In the genomic region with DNA sequence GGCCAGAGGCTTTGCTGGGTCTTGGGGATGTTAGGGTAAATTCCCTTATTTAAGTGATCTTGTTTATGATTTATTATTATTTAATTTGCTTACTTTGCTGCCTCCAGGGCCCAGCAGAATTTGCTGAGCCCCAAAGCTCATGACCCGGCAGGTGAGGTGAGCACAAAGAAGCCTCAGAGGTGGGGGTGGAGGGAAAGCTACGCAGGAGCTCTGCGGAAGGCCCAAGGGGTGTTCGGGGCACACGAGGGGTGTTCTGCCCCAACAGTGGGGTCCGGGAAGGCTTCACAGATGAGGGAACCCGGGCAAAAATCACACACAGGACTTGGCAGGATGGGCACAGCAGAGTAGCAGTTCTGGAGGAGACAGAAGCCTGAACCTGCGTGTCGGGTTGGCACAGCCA, we compare ENCODE assay signal across 31 cellular contexts. TPM values are rescaled to one million over a fixed set of nuclear protein-coding genes. Genes with fewer than 3 reads are reported as not detected.
"Had no signal": no experiment of that assay in that cellular context is flagged by ENCODE, and none has a peak within 500 bp of the region (broad histone marks: within the 10 kb centered on the region; RNA-seq: fewer than 3 reads in every experiment).

No MANE protein-coding gene starts in this region.

- H3K4me1 Mint-ChIP-seq: stimulated activated memory B cell treated with anti-CD40 and anti-IgM and Interleukin-4, amounts not matched to agents 10 μg/mL and 1 μg/mL and 100 μg/mL, for 72 hours had no signal

- H3K9me3 ChIP-seq: gastrocnemius medialis, mucosa of descending colon, pancreas, sigmoid colon had no signal

- DNase-seq: cerebellar nuclear complex; dorsolateral prefrontal cortex; effector CD4-positive, alpha-beta T cell; endodermal cell; foreskin fibroblast; gastrocnemius medialis; head of caudate nucleus; left colon; mesenchymal stem cell; naive B cell; nucleus accumbens; sigmoid colon; stimulated activated CD4-positive, alpha-beta T cell treated with anti-CD3 and anti-CD28 coated beads, Interleukin-4, amount 100 ng/mL, for 4 hours; stimulated activated naive CD8-positive, alpha-beta T cell treated with anti-CD3 and anti-CD28 coated beads, Interleukin-15, Interleukin-2, amounts not matched to agents 100 U/mL and 50 U/mL, for 24 hours; substantia nigra had no signal

- H3K27me3 Mint-ChIP-seq: natural killer cell treated with Interleukin-12 subunit alpha and Interleukin-12 subunit beta and Interleukin-15 and Interleukin-18, amount 100 ng/mL, for 72 hours had no signal

- H2AFZ ChIP-seq: hepatocyte had no signal

- H3K36me3 Mint-ChIP-seq: mesothelial cell of epicardium; naive B cell; natural killer cell treated with Interleukin-12 subunit alpha and Interleukin-12 subunit beta and Interleukin-15 and Interleukin-18, amount 100 ng/mL, for 72 hours; stimulated activated memory B cell treated with anti-CD40 and anti-IgM and Interleukin-4, amounts not matched to agents 10 μg/mL and 1 μg/mL and 100 μg/mL, for 72 hours had no signal

- H3K9me3 Mint-ChIP-seq: natural killer cell treated with Interleukin-12 subunit alpha and Interleukin-12 subunit beta and Interleukin-15 and Interleukin-18, amount 100 ng/mL, for 72 hours; neural crest cell had no signal

- ATAC-seq: esophagus mucosa; gastrocnemius medialis; left colon; mucosa of descending colon; natural killer cell treated with Interleukin-12 subunit alpha and Interleukin-12 subunit beta and Interleukin-15 and Interleukin-18, amount 100 ng/mL, for 72 hours; pancreas; stimulated activated memory B cell treated with anti-CD40 and anti-IgM and Interleukin-4, amounts not matched to agents 10 μg/mL and 1 μg/mL and 100 μg/mL, for 72 hours; stimulated activated naive CD8-positive, alpha-beta T cell treated with anti-CD3 and anti-CD28 coated beads, Interleukin-15, Interleukin-2, amounts not matched to agents 100 U/mL and 50 U/mL, for 24 hours had no signal

- H3K27ac ChIP-seq: dorsolateral prefrontal cortex, epithelial cell of prostate, gastrocnemius medialis, hepatocyte, pancreas, right atrium auricular region, sigmoid colon, thoracic aorta, tibial nerve, upper lobe of left lung had no signal

- H3K36me3 ChIP-seq: gastrocnemius medialis, pancreas, right atrium auricular region, sigmoid colon, thoracic aorta, tibial nerve, upper lobe of left lung had no signal

- H3K4me2 ChIP-seq: hepatocyte had no signal

- H3K4me3 ChIP-seq: dorsolateral prefrontal cortex, gastrocnemius medialis, hepatocyte, mucosa of descending colon, pancreas, right atrium auricular region, sigmoid colon, thoracic aorta, tibial nerve, upper lobe of left lung had no signal

- H3K27ac Mint-ChIP-seq: endodermal cell; mesothelial cell of epicardium; naive B cell; natural killer cell treated with Interleukin-12 subunit alpha and Interleukin-12 subunit beta and Interleukin-15 and Interleukin-18, amount 100 ng/mL, for 72 hours; stimulated activated memory B cell treated with anti-CD40 and anti-IgM and Interleukin-4, amounts not matched to agents 10 μg/mL and 1 μg/mL and 100 μg/mL, for 72 hours had no signal

- H3K4me3 Mint-ChIP-seq: endodermal cell; mesothelial cell of epicardium; naive B cell; natural killer cell treated with Interleukin-12 subunit alpha and Interleukin-12 subunit beta and Interleukin-15 and Interleukin-18, amount 100 ng/mL, for 72 hours; neural crest cell; stimulated activated memory B cell treated with anti-CD40 and anti-IgM and Interleukin-4, amounts not matched to agents 10 μg/mL and 1 μg/mL and 100 μg/mL, for 72 hours had no signal

- H3K27me3 ChIP-seq: gastrocnemius medialis, hepatocyte, pancreas, right atrium auricular region, tibial nerve, upper lobe of left lung had no signal

- H3K4me1 ChIP-seq: gastrocnemius medialis, pancreas had no signal

RNA-seq across cellular contexts. Expression of gene LINC01488, which starts 6.7 kb away (rescaled TPM):
- total RNA-seq: dorsolateral prefrontal cortex; endodermal cell; esophagus mucosa; gastrocnemius medialis; glomerular endothelial cell; kidney epithelial cell; left colon; mesothelial cell of epicardium; mucosa of descending colon; natural killer cell treated with Interleukin-12 subunit alpha and Interleukin-12 subunit beta and Interleukin-15 and Interleukin-18, amount 100 ng/mL, for 72 hours; neural crest cell; pancreas; right atrium auricular region; skeletal muscle tissue; thoracic aorta; tibial nerve; upper lobe of left lung had no signal
- polyA plus RNA-seq: pancreas, sigmoid colon had no signal
